In the genomic region with DNA sequence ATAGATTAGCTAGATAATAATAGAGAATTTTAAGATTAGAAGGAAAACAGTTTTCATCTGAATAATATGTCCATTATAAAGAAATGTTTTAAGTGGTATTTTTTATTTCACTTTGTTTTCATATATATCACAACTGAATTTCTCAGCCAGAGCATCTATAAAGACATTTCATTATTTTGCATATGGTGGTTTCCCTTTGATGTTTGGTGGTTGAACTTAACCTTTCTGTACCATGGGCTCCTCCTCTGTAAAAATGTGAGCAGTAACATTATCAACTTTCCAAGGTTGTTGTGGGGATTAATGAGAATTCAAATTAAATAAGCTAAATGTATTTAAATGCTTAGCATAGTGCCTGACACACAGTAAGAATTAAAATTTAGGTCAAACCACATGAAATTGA, we compare ENCODE assay signal across 6 cellular contexts.
"Had no signal": no experiment of that assay in that cellular context is flagged by ENCODE, and none has a peak within 500 bp of the region (broad histone marks: within the 10 kb centered on the region; RNA-seq: fewer than 3 reads in every experiment).

No MANE protein-coding gene starts in this region.

- H3K27ac Mint-ChIP-seq: IgD-negative memory B cell had no signal

- DNase-seq: IMR-90, KBM-7, KG1 had no signal

- H3K4me1 Mint-ChIP-seq: IgD-negative memory B cell had no signal

- ATAC-seq: HepG2, K562 had no signal

- H3K4me3 Mint-ChIP-seq: IgD-negative memory B cell had no signal
